25 cellular contexts compared by ENCODE assay signal in genomic region chr3:164476631-164477030, GRCh38.
DNase-seq lines count a peak whose midpoint lies in the region; FAIRE-seq and TF ChIP-seq lines count a peak whose summit lies in the region.
"Had no signal": no experiment of that assay in that cellular context is flagged by ENCODE, and none has a peak within 500 bp of the region (broad histone marks: within the 10 kb centered on the region; RNA-seq: fewer than 3 reads in every experiment).

No MANE protein-coding gene starts in this region.

- H2AFZ ChIP-seq in ACC112 (ENCODE audit: low read length, unreplicated experiment): peak overlapping the region; percentile 14
- no peak overlapping the region for H2AFZ ChIP-seq in astrocyte (ENCODE audit: low read depth, low read length)

- H3K4me2 ChIP-seq in astrocyte (ENCODE audit: low read length): no peak overlapping the region
- H3K4me2 ChIP-seq: A549; BLaER1 treated with 17β-estradiol and CSF1 and Interleukin-3, amounts not matched to agents 10 nM and 100 nM had no signal

- TF ChIP-seq CTCF in astrocyte (IDR thresholded peaks at IDR 0.05; ENCODE audit: insufficient read depth, low read depth, low read length): no peak

- H4K20me1 ChIP-seq in astrocyte (ENCODE audit: insufficient read depth, low read length): no peaks in the 10 kb centered on the region
- H4K20me1 ChIP-seq: BLaER1 treated with 17β-estradiol and CSF1 and Interleukin-3, amounts not matched to agents 10 nM and 100 nM had no signal

- H3K27me3 Mint-ChIP-seq in astrocyte (ENCODE audit: low read depth, unreplicated experiment): no peaks in the 10 kb centered on the region
- H3K27me3 Mint-ChIP-seq: CD4-positive, alpha-beta T cell; CD8-positive, alpha-beta memory T cell had no signal

- no peak for FAIRE-seq in astrocyte (lab: Jason Lieb, UNC)
- FAIRE-seq: A549, D721Med, GM12891, GM18507 had no signal

- H3K9me3 Mint-ChIP-seq in astrocyte (ENCODE audit: unreplicated experiment): no peaks in the 10 kb centered on the region

- H3K27ac Mint-ChIP-seq in astrocyte (ENCODE audit: unreplicated experiment): no peak overlapping the region
- H3K27ac Mint-ChIP-seq: CD14-positive monocyte; CD4-positive, alpha-beta T cell; CD8-positive, alpha-beta memory T cell had no signal

- H3K9me3 ChIP-seq in astrocyte (ENCODE audit: insufficient read depth, low read depth, low read length): peaks cover 3% of the 10 kb centered on the region
- H3K9me3 ChIP-seq: A549; BE2C; BLaER1 treated with 17β-estradiol and CSF1 and Interleukin-3, amounts not matched to agents 10 nM and 100 nM had no signal

- H3K4me3 Mint-ChIP-seq in astrocyte (ENCODE audit: unreplicated experiment): no peak overlapping the region
- H3K4me3 Mint-ChIP-seq: CD14-positive monocyte; CD4-positive, alpha-beta T cell; CD8-positive, alpha-beta memory T cell had no signal

- H3K4me1 Mint-ChIP-seq in astrocyte (ENCODE audit: low read depth, unreplicated experiment): no peaks in the 10 kb centered on the region
- H3K4me1 Mint-ChIP-seq: CD14-positive monocyte; CD8-positive, alpha-beta memory T cell had no signal

- no peak overlapping the region for H3K4me3 ChIP-seq in ACC112 (ENCODE audit: low read depth, low read length)
- H3K4me3 ChIP-seq in astrocyte (ENCODE audit: insufficient read depth, low read depth, low read length): no peak overlapping the region
- H3K4me3 ChIP-seq: A549; BLaER1 treated with 17β-estradiol and CSF1 and Interleukin-3, amounts not matched to agents 10 nM and 100 nM had no signal

- no peak overlapping the region for H3K9ac ChIP-seq in astrocyte (ENCODE audit: low read length)
- H3K9ac ChIP-seq: BLaER1 treated with 17β-estradiol and CSF1 and Interleukin-3, amounts not matched to agents 10 nM and 100 nM had no signal

- no peaks in the 10 kb centered on the region for H3K27me3 ChIP-seq in ACC112 (ENCODE audit: insufficient read depth, low read length)
- no peaks in the 10 kb centered on the region for H3K27me3 ChIP-seq in astrocyte (ENCODE audit: insufficient read depth, low read length)
- H3K27me3 ChIP-seq: BE2C; BLaER1 treated with 17β-estradiol and CSF1 and Interleukin-3, amounts not matched to agents 10 nM and 100 nM had no signal

- H3K36me3 ChIP-seq in ACC112 (ENCODE audit: insufficient read depth, low read length): no peaks in the 10 kb centered on the region
- H3K36me3 ChIP-seq in astrocyte (ENCODE audit: insufficient read depth, low read length): no peaks in the 10 kb centered on the region
- H3K36me3 ChIP-seq: BE2C; BLaER1 treated with 17β-estradiol and CSF1 and Interleukin-3, amounts not matched to agents 10 nM and 100 nM had no signal

- H3K36me3 Mint-ChIP-seq in astrocyte (ENCODE audit: low read depth, unreplicated experiment): no peaks in the 10 kb centered on the region
- H3K36me3 Mint-ChIP-seq: CD14-positive monocyte; CD8-positive, alpha-beta memory T cell had no signal

- H3K4me1 ChIP-seq in ACC112 (ENCODE audit: control insufficient read depth, insufficient read depth, low read length, unreplicated experiment): no peaks in the 10 kb centered on the region
- H3K4me1 ChIP-seq in astrocyte (ENCODE audit: insufficient read depth, low read length): no peaks in the 10 kb centered on the region
- H3K4me1 ChIP-seq: A549; BE2C; BLaER1 treated with 17β-estradiol and CSF1 and Interleukin-3, amounts not matched to agents 10 nM and 100 nM had no signal

- H3K27ac ChIP-seq in ACC112 (ENCODE audit: low read depth, low read length) (no peak overlapping the region), astrocyte (ENCODE audit: low read depth, low read length) (no peak overlapping the region)
- H3K27ac ChIP-seq: A549; BLaER1 treated with 17β-estradiol and CSF1 and Interleukin-3, amounts not matched to agents 10 nM and 100 nM had no signal

- no peaks in the 10 kb centered on the region for H3K79me2 ChIP-seq in ACC112 (ENCODE audit: control insufficient read depth, insufficient read depth, low read length, unreplicated experiment)
- H3K79me2 ChIP-seq in astrocyte (ENCODE audit: insufficient read depth, low read length): no peaks in the 10 kb centered on the region

- peak; percentile 48 for DNase-seq in ELR (ENCODE audit: low read depth)
- DNase-seq in M059J (ENCODE audit: low read depth): peak; percentile 39
- DNase-seq in astrocyte (ENCODE audit: low read depth): peak; percentile 4
- no peak for DNase-seq in globus pallidus (ENCODE audit: low spot score)
- DNase-seq in NCI-H1105 (lab: John Stamatoyannopoulos, UW): no peak
- DNase-seq in activated T-cell treated with anti-CD3 and anti-CD28 coated beads for 4 hours: no peak
- no peak for DNase-seq in ecto neural progenitor cell (ENCODE audit: low spot score)
- DNase-seq: 8988T; BE2C; CD4-positive, alpha-beta T cell; CD8-positive, alpha-beta memory T cell; DMS 273 treated with DMSO at 0.1 percent for 48 hours; DMS79; EL; GF-D8; GOT3; H7; HCEC 1CT had no signal

Comparison
In these comparisons a context has a peak if more than half of its experiments do, and no peak if none do; other contexts are left out.
1. DNase-seq: peak in ELR (single experiment), M059J (single experiment) and astrocyte (single experiment); none in globus pallidus (single experiment), NCI-H1105 (single experiment), activated T-cell treated with anti-CD3 and anti-CD28 coated beads for 4 hours (single experiment) and ecto neural progenitor cell (single experiment).